In the genomic region with DNA sequence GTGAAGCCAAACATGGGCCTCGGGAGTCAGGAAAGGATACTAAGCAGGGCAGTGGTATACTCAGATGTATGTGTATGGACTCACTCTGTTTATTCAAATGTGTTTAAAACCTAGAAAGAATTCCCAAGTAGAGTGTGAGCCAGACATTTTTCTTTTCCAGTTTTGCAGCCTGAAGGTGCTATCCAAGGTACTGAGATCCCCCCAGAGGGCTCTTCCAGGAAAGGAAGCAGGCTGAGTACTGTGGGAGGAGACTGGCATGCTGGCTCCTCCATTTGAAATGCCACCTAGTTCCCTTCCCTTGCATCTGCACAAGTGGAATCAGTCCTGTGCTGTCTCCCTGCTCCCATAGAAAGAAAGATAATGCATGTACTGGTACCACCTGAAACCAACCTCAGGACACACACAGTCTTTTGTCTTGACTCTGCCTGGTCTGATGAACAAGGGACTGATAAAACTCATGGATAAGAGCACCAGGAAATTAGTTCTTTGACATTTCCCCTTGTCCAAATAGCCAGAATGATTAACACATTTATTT, we compare ENCODE assay signal across 15 cellular contexts.
DNase-seq lines count a peak whose midpoint lies in the region; ATAC-seq and TF ChIP-seq lines count a peak whose summit lies in the region.
"Had no signal": no experiment of that assay in that cellular context is flagged by ENCODE, and none has a peak within 500 bp of the region (broad histone marks: within the 10 kb centered on the region; RNA-seq: fewer than 3 reads in every experiment).

No MANE protein-coding gene starts in this region.

- H3K4me1 ChIP-seq in cardiac muscle cell (ENCODE audit: low read depth) (no peaks in the 10 kb centered on the region), left ventricle myocardium inferior (no peaks in the 10 kb centered on the region), RWPE2 (ENCODE audit: insufficient read depth, poor library complexity, severe bottlenecking) (no peaks in the 10 kb centered on the region), hepatocyte (ENCODE audit: insufficient read depth) (no peaks in the 10 kb centered on the region), vagina (no peaks in the 10 kb centered on the region), aorta (ENCODE audit: control insufficient read depth in 1 of 2, insufficient read depth in 2 of 2, low read length in 2 of 2) (no peaks in the 10 kb centered on the region), Peyer's patch (no peaks in the 10 kb centered on the region)
- H3K4me1 ChIP-seq: pancreas had no signal

- H3K9me3 ChIP-seq in cardiac muscle cell (ENCODE audit: low read depth) (no peaks in the 10 kb centered on the region), left ventricle myocardium inferior (replicated peaks) (no peaks in the 10 kb centered on the region), RWPE2 (ENCODE audit: severe bottlenecking) (no peaks in the 10 kb centered on the region), hepatocyte (ENCODE audit: low read depth) (no peaks in the 10 kb centered on the region), vagina (no peaks in the 10 kb centered on the region), aorta (ENCODE audit: control insufficient read depth, low read length) (no peaks in the 10 kb centered on the region), Peyer's patch (no peaks in the 10 kb centered on the region)
- H3K9me3 ChIP-seq: mucosa of descending colon, pancreas had no signal

- no peak overlapping the region for H3K27ac ChIP-seq in cardiac muscle cell
- no peak overlapping the region for H3K27ac ChIP-seq in left ventricle myocardium inferior (replicated peaks)
- no peak overlapping the region for H3K27ac ChIP-seq in RWPE2 (ENCODE audit: poor library complexity, severe bottlenecking)
- H3K27ac ChIP-seq in hepatocyte: no peak overlapping the region
- no peak overlapping the region for H3K27ac ChIP-seq in vagina
- no peak overlapping the region for H3K27ac ChIP-seq in aorta (ENCODE audit: low read depth in 1 of 2, low read length in 2 of 2)
- H3K27ac ChIP-seq in Peyer's patch: no peak overlapping the region
- H3K27ac ChIP-seq: pancreas had no signal

- intact Hi-C loops in left ventricle myocardium inferior (cut with micrococcal nuclease) (no loop called here), vagina (cut with DNase I) (no loop called here), aorta (cut with DNase I) (no loop called here), left cardiac atrium (cut with DNase I) (no loop called here)

- no peaks in the 10 kb centered on the region for H3K79me2 ChIP-seq in hepatocyte

- no peak overlapping the region for H2AFZ ChIP-seq in hepatocyte

- H4K20me1 ChIP-seq in hepatocyte (ENCODE audit: insufficient read depth, poor library complexity, severe bottlenecking): no peaks in the 10 kb centered on the region

- WGBS in hepatocyte (ENCODE audit: low lambda C conversion rate, missing lambda C conversion rate): 79% methylated on average over 1 of the region's 1 CpG
- 57 to 71% methylated on average over 1 of the region's 1 CpG for WGBS in aorta, 2 donors

- H3K36me3 ChIP-seq in cardiac muscle cell: no peaks in the 10 kb centered on the region
- no peaks in the 10 kb centered on the region for H3K36me3 ChIP-seq in left ventricle myocardium inferior
- H3K36me3 ChIP-seq in RWPE2 (ENCODE audit: low read depth): no peaks in the 10 kb centered on the region
- no peaks in the 10 kb centered on the region for H3K36me3 ChIP-seq in hepatocyte (replicated peaks; ENCODE audit: insufficient read depth, low read depth)
- H3K36me3 ChIP-seq in vagina: no peaks in the 10 kb centered on the region
- H3K36me3 ChIP-seq in aorta (ENCODE audit: control insufficient read depth in 1 of 2, insufficient read depth in 2 of 2, low read length in 1 of 2): no peaks in the 10 kb centered on the region
- H3K36me3 ChIP-seq in Peyer's patch: no peaks in the 10 kb centered on the region
- H3K36me3 ChIP-seq: pancreas had no signal

- peak; percentile 46; the same call in 2 of the 3 replicates for ATAC-seq in RWPE2 (ENCODE audit: low read depth)
- ATAC-seq in aorta (ENCODE audit: low FRiP score): no peak
- no peak for ATAC-seq in left cardiac atrium
- ATAC-seq: activated naive CD8-positive, alpha-beta T cell treated with anti-CD3 and anti-CD28 coated beads, Interleukin-2, amount 50 U/mL, for 24 hours; mucosa of descending colon; pancreas had no signal

- TF ChIP-seq CTCF in cardiac muscle cell (IDR thresholded peaks at IDR 0.05; ENCODE audit: low read depth, low read length): no peak
- no peak for TF ChIP-seq CTCF in left ventricle myocardium inferior (IDR thresholded peaks at IDR 0.05; ENCODE audit: borderline replicate concordance)
- no peak for TF ChIP-seq CTCF in RWPE2 (IDR thresholded peaks at IDR 0.05; ENCODE audit: poor library complexity, severe bottlenecking)
- TF ChIP-seq CTCF in hepatocyte (IDR thresholded peaks at IDR 0.05; ENCODE audit: poor library complexity): no peak
- TF ChIP-seq CTCF in vagina (IDR thresholded peaks at IDR 0.05): no peak
- TF ChIP-seq CTCF in Peyer's patch (IDR thresholded peaks at IDR 0.05): no peak

- TF ChIP-seq POLR2A in vagina (IDR thresholded peaks at IDR 0.05): no peak
- TF ChIP-seq POLR2A in Peyer's patch (IDR thresholded peaks at IDR 0.05): no peak

- H3K27me3 ChIP-seq in cardiac muscle cell (no peaks in the 10 kb centered on the region), left ventricle myocardium inferior (ENCODE audit: low read depth) (peaks cover 72% of the 10 kb centered on the region), RWPE2 (ENCODE audit: insufficient read depth, poor library complexity, severe bottlenecking) (peaks cover 26% of the 10 kb centered on the region), hepatocyte (peaks cover 8% of the 10 kb centered on the region), vagina (no peaks in the 10 kb centered on the region), aorta (ENCODE audit: control insufficient read depth in 1 of 2, insufficient read depth in 2 of 2, low read length in 1 of 2) (no peaks in the 10 kb centered on the region), Peyer's patch (no peaks in the 10 kb centered on the region)
- H3K27me3 ChIP-seq: pancreas had no signal

- H3K9me2 ChIP-seq in hepatocyte (replicated peaks; ENCODE audit: insufficient read depth): no peaks in the 10 kb centered on the region

- H3K4me2 ChIP-seq in hepatocyte: no peak overlapping the region

- H3K4me3 ChIP-seq in cardiac muscle cell (no peak overlapping the region), left ventricle myocardium inferior (no peak overlapping the region), RWPE2 (ENCODE audit: severe bottlenecking) (no peak overlapping the region), hepatocyte (no peak overlapping the region), vagina (no peak overlapping the region), aorta (ENCODE audit: low read length in 2 of 2) (no peak overlapping the region), Peyer's patch (no peak overlapping the region)
- H3K4me3 ChIP-seq: mucosa of descending colon, pancreas had no signal

- peak; percentile 19 to 73 for DNase-seq in cardiac muscle cell (ENCODE audit: low read depth in 1 of 2, low spot score in 1 of 2)
- DNase-seq in left ventricle myocardium inferior: no peak
- DNase-seq in RWPE2 (ENCODE audit: low spot score): no peak
- DNase-seq in hepatocyte (ENCODE audit: low spot score): peak; percentile 39
- DNase-seq in vagina (ENCODE audit: extremely low spot score in 2 of 2): peak; percentile 52
- no peak for DNase-seq in aorta
- no peak for DNase-seq in Peyer's patch
- DNase-seq in left cardiac atrium: no peak
- DNase-seq: activated naive CD8-positive, alpha-beta T cell treated with anti-CD3 and anti-CD28 coated beads, Interleukin-2, amount 50 U/mL, for 24 hours; mucosa of descending colon; NK-92 treated with Interleukin-12 subunit alpha and Interleukin-12 subunit beta, amount 100 ng/mL, for 24 hours; pancreas; stimulated activated CD4-positive, alpha-beta T cell treated with anti-CD3 and anti-CD28 coated beads, Interleukin-12 subunit alpha, Interleukin-12 subunit beta, amount 100 ng/mL, for 4 hours; substantia nigra; T-helper 1 cell had no signal

Comparison
In these comparisons a context has a peak if more than half of its experiments do, and no peak if none do; other contexts are left out.
1. DNase-seq: peak in cardiac muscle cell (2 of 2), hepatocyte (single experiment) and vagina (2 of 2); none in left ventricle myocardium inferior (single experiment), RWPE2 (single experiment), aorta (0 of 2), Peyer's patch (0 of 3) and left cardiac atrium (single experiment).